11 cellular contexts compared by ENCODE assay signal in genomic region chr1:15155191-15155590, GRCh38. TPM values are rescaled to one million over a fixed set of nuclear protein-coding genes. Genes with fewer than 3 reads are reported as not detected.
DNase-seq lines count a peak whose midpoint lies in the region; ATAC-seq and TF ChIP-seq lines count a peak whose summit lies in the region.
"Had no signal": no experiment of that assay in that cellular context is flagged by ENCODE, and none has a peak within 500 bp of the region (broad histone marks: within the 10 kb centered on the region; RNA-seq: fewer than 3 reads in every experiment).

No MANE protein-coding gene starts in this region.

- peak overlapping the region; percentile 76 for H3K4me3 ChIP-seq in PC-3 (ENCODE audit: low read length)
- peak overlapping the region in 3 of 4 donors; percentile 88 to 95 (median 89) for H3K4me3 ChIP-seq in esophagus muscularis mucosa
- H3K4me3 ChIP-seq in testis: no peak overlapping the region

- ATAC-seq in PC-3: no peak

- H3F3A ChIP-seq in PC-3 (ENCODE audit: low read length, unreplicated experiment): no peaks in the 10 kb centered on the region

- H3K27ac ChIP-seq in PC-3 (ENCODE audit: low read length): no peak overlapping the region
- H3K27ac ChIP-seq in esophagus muscularis mucosa (replicated peaks in 1 of 4): peak overlapping the region; percentile 85 to 94 (median 90)
- H3K27ac ChIP-seq in testis: no peak overlapping the region

- peaks cover 64% of the 10 kb centered on the region for H3K79me2 ChIP-seq in PC-3 (ENCODE audit: low read length)

- TF ChIP-seq EP300 in esophagus muscularis mucosa (IDR thresholded peaks at IDR 0.05): no peak

- H3K27ac Mint-ChIP-seq in CD14-positive monocyte (peak overlapping the region in 1 of 7 donors; percentile 33), neural crest cell (ENCODE audit: unreplicated experiment) (no peak overlapping the region)

- no peaks in the 10 kb centered on the region for H3K9me2 ChIP-seq in PC-3 (replicated peaks; ENCODE audit: low read length)

- WGBS in esophagus muscularis mucosa: 94% methylated on average over 5 of the region's 5 CpGs
- WGBS in testis, 2 donors: 66 to 81% methylated on average over 5 of the region's 5 CpGs

- H3K9me3 Mint-ChIP-seq in CD14-positive monocyte (peaks cover 0 to 6% (median 3%) of the 10 kb centered on the region in 7 donors), neural crest cell (no peaks in the 10 kb centered on the region)

- H3K27me3 Mint-ChIP-seq in CD14-positive monocyte (ENCODE audit: low read depth in 3 of 3) (peaks cover 44 to 57% (median 46%) of the 10 kb centered on the region in 3 donors), neural crest cell (ENCODE audit: low read depth) (peaks cover 49% of the 10 kb centered on the region)

- H3K9me3 ChIP-seq in PC-3 (ENCODE audit: low read length): no peaks in the 10 kb centered on the region
- no peaks in the 10 kb centered on the region for H3K9me3 ChIP-seq in esophagus muscularis mucosa
- no peaks in the 10 kb centered on the region for H3K9me3 ChIP-seq in testis

- no peak overlapping the region for H2AFZ ChIP-seq in PC-3 (ENCODE audit: low read length)

- no peaks in the 10 kb centered on the region for H3K27me3 ChIP-seq in PC-3 (ENCODE audit: low read length)
- peaks cover 0 to 8% (median 0%) of the 10 kb centered on the region in 4 donors for H3K27me3 ChIP-seq in esophagus muscularis mucosa
- no peaks in the 10 kb centered on the region for H3K27me3 ChIP-seq in testis

- H3K36me3 Mint-ChIP-seq in CD14-positive monocyte (peaks cover 3 to 9% of the 10 kb centered on the region in 2 donors), neural crest cell (ENCODE audit: low read depth) (no peaks in the 10 kb centered on the region)

- H3K4me3 Mint-ChIP-seq in CD14-positive monocyte (peak overlapping the region; percentile 71 to 92), neural crest cell (peak overlapping the region; percentile 83)

- TF ChIP-seq POLR2A in esophagus muscularis mucosa (IDR thresholded peaks at IDR 0.05; ENCODE audit: low read depth): no peak
- no peak for TF ChIP-seq POLR2A in testis (IDR thresholded peaks at IDR 0.05)

- H3K4me1 Mint-ChIP-seq in CD14-positive monocyte (peaks cover 45% of the 10 kb centered on the region), neural crest cell (peaks cover 38% of the 10 kb centered on the region)

- POLR2A ChIA-PET in PC-3 (lab: Charles Lee; ENCODE audit: unreplicated experiment): no interaction called here

- intact Hi-C loops in CD14-positive monocyte (cut with micrococcal nuclease): no loop called here
- intact Hi-C loops in PC-3 (cut with micrococcal nuclease): no loop called here
- intact Hi-C loops in esophagus muscularis mucosa (cut with DNase I): no loop called here
- intact Hi-C loops in testis (cut with DNase I; ENCODE audit: low total_unique reads): loop anchor here (10.0 kb wide), 1 partner anchor 120 kb away; no protein-coding TSS in a partner anchor

- H3K9ac ChIP-seq in PC-3 (ENCODE audit: low read length): no peak overlapping the region

- H3K4me2 ChIP-seq in PC-3 (ENCODE audit: low read length): peak overlapping the region; percentile 88

- no peak for DNase-seq in CD14-positive monocyte (ENCODE audit: low spot score)
- DNase-seq in PC-3: no peak
- no peak for DNase-seq in esophagus muscularis mucosa (ENCODE audit: extremely low spot score)
- DNase-seq in neural crest cell (ENCODE audit: low read depth, low spot score): no peak
- no peak for DNase-seq in effector CD8-positive, alpha-beta T cell (lab: John Stamatoyannopoulos, UW)
- DNase-seq in NCI-H1417 treated with DMSO at 0.1 percent for 48 hours (lab: John Stamatoyannopoulos, UW): no peak
- no peak for DNase-seq in testis
- no peak for DNase-seq in NCI-H2029 treated with DMSO at 0.1 percent for 48 hours (lab: John Stamatoyannopoulos, UW)
- DNase-seq: central memory CD4-positive, alpha-beta T cell; foreskin melanocyte; NCI-H146 had no signal

- BruUV-seq in PC-3 (replicated peaks; lab: Mats Ljungman, UMichigan): no TSS peak

- H4K20me1 ChIP-seq in PC-3 (ENCODE audit: low read length): no peaks in the 10 kb centered on the region

- H3K4me1 ChIP-seq in PC-3 (ENCODE audit: insufficient read depth, low read length): peaks cover 29% of the 10 kb centered on the region
- peaks cover 23 to 87% (median 76%) of the 10 kb centered on the region in 4 donors for H3K4me1 ChIP-seq in esophagus muscularis mucosa
- peaks cover 14% of the 10 kb centered on the region for H3K4me1 ChIP-seq in testis

- H3K36me3 ChIP-seq in PC-3 (ENCODE audit: low read depth, low read length) (no peaks in the 10 kb centered on the region), esophagus muscularis mucosa (no peaks in the 10 kb centered on the region), testis (ENCODE audit: low read depth, missing control alignments) (no peaks in the 10 kb centered on the region)

- TF ChIP-seq CTCF in CD14-positive monocyte (IDR thresholded peaks at IDR 0.05): no peak
- TF ChIP-seq CTCF in PC-3 (conservative IDR thresholded peaks at IDR 0.05; ENCODE audit: low read depth, low read length): no peak
- no peak for TF ChIP-seq CTCF in esophagus muscularis mucosa (IDR thresholded peaks at IDR 0.05)
- no peak for TF ChIP-seq CTCF in neural crest cell (conservative IDR thresholded peaks at IDR 0.05)
- no peak for TF ChIP-seq CTCF in testis (IDR thresholded peaks at IDR 0.05)

- CTCF ChIA-PET in PC-3 (lab: Charles Lee): no interaction called here

RNA-seq across cellular contexts. Expression of gene TMEM51, which starts 1.6 kb away (rescaled TPM):
- polyA plus RNA-seq in CD14-positive monocyte: 1 to 10 TPM; 2.1 to 2.5 TPM
- 12.6 and 20.8 TPM in 2 replicates for total RNA-seq in PC-3 (2014; rRNA removed)
- total RNA-seq in esophagus muscularis mucosa: 10 to 100 TPM in 3 of 4 donors, 1 to 10 TPM in 1; 8.6 to 17.2 (median 11.4) TPM
- total RNA-seq in neural crest cell: 6.6 and 6.7 TPM in 2 replicates
- total RNA-seq in testis: 1 to 10 TPM; 5.3 to 7.9 TPM
- polyA plus RNA-seq in testis (ENCODE audit: insufficient read depth, low read depth, low replicate concordance): 5.3 TPM

Comparison
In these comparisons a context has a peak if more than half of its experiments do, and no peak if none do; other contexts are left out.
1. H3K27ac ChIP-seq: peak in esophagus muscularis mucosa (4 of 4); none in PC-3 (single experiment) and testis (0 of 2).
2. H3K4me3 ChIP-seq: peak in PC-3 (single experiment) and esophagus muscularis mucosa (3 of 4); none in testis (0 of 2).